In the genomic region with DNA sequence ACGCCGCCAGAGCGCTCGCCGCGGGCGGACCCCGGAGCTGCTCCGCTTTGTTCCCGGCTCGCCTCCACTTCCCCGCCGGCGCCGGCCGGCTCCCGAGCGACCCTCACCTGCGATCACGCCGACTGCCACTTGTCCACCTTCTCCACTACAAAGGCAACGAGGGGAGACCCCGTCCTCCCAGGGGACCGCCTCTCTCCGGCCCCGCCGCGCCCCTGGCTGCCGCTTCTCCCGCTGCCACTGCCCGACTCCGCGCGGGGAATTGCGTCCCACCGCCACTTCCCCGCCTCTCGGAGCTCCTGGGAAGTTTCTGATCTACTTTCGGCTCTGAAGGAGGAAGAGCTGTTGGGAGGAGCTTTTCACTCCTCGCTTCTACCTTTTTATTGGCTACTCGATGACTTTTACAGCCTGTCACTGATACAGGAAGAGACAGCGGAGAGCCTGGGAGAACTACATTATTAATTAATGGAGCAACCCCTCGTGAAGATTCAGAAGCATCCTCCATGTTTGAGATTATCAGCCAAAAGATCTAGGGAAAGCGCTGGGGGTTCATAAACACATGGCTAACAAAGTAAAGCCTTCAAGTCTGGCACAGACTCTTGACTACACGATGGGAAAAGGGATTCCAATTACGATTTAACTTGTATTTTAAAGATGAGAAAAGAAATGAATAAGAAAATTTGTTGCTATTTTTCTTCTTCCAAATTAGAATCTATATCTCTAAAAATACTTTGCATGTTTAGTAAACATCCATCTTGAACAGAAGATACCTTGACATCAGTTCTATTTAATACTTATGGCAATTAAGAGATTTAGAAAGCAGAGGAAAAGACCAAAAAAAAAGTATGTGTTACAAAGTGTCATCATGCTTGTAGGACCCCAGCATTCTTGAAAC, we compare ENCODE assay signal across 8 cellular contexts. TPM values are rescaled to one million over a fixed set of nuclear protein-coding genes. Genes with fewer than 3 reads are reported as not detected.
DNase-seq lines count a peak whose midpoint lies in the region; ATAC-seq and TF ChIP-seq lines count a peak whose summit lies in the region.

A gene with protein sequence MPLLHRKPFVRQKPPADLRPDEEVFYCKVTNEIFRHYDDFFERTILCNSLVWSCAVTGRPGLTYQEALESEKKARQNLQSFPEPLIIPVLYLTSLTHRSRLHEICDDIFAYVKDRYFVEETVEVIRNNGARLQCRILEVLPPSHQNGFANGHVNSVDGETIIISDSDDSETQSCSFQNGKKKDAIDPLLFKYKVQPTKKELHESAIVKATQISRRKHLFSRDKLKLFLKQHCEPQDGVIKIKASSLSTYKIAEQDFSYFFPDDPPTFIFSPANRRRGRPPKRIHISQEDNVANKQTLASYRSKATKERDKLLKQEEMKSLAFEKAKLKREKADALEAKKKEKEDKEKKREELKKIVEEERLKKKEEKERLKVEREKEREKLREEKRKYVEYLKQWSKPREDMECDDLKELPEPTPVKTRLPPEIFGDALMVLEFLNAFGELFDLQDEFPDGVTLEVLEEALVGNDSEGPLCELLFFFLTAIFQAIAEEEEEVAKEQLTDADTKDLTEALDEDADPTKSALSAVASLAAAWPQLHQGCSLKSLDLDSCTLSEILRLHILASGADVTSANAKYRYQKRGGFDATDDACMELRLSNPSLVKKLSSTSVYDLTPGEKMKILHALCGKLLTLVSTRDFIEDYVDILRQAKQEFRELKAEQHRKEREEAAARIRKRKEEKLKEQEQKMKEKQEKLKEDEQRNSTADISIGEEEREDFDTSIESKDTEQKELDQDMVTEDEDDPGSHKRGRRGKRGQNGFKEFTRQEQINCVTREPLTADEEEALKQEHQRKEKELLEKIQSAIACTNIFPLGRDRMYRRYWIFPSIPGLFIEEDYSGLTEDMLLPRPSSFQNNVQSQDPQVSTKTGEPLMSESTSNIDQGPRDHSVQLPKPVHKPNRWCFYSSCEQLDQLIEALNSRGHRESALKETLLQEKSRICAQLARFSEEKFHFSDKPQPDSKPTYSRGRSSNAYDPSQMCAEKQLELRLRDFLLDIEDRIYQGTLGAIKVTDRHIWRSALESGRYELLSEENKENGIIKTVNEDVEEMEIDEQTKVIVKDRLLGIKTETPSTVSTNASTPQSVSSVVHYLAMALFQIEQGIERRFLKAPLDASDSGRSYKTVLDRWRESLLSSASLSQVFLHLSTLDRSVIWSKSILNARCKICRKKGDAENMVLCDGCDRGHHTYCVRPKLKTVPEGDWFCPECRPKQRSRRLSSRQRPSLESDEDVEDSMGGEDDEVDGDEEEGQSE (N-terminal part only) (minus strand): TSS at position 330 of the 892 bp plus-strand sequence. CDS start 756 bp downstream, outside the sequence.

- peaks cover 0 to 3% (median 0%) of the 10 kb centered on the region in 7 donors for H3K9me3 Mint-ChIP-seq in CD14-positive monocyte

- intact Hi-C loops in CD14-positive monocyte (cut with micrococcal nuclease): loop anchor here in 1 of 2 donors (10.0 kb wide), 1 partner anchor 410 kb away; a partner anchor contains a TSS
- intact Hi-C loops in lower leg skin (cut with DNase I; ENCODE audit: low total_unique reads): no loop called here

- DNase-seq in CD14-positive monocyte (ENCODE audit: low spot score) (peak; percentile 45), NCI-H69 (lab: John Stamatoyannopoulos, UW) (peak; percentile 96), lower leg skin (ENCODE audit: low spot score in 2 of 2) (peak; percentile 76 to 95)
- peak; percentile 15 for DNase-seq in activated CD4-positive, alpha-beta T cell treated with anti-CD3 and anti-CD28 coated beads, Interleukin-2, amount 50 U/mL, for 1 hour
- DNase-seq in effector CD4-positive, alpha-beta T cell: peak; percentile 27
- DNase-seq in stimulated activated CD4-positive, alpha-beta T cell treated with anti-CD3 and anti-CD28 coated beads, Interleukin-4, amount 100 ng/mL, for 48 hours (ENCODE audit: low read depth in 2 of 2): peak; percentile 10 to 20

- ATAC-seq in GM19372 (IDR thresholded peaks at IDR 0.05; ENCODE audit: low read depth, unreplicated experiment): peak; percentile 33
- ATAC-seq in HG03521 (IDR thresholded peaks at IDR 0.05; ENCODE audit: unreplicated experiment): peak; percentile 21

- peak in 1 of 2 donors; percentile 59 for TF ChIP-seq POLR2A in lower leg skin (IDR thresholded peaks at IDR 0.05)

- H3K4me1 Mint-ChIP-seq in CD14-positive monocyte: peaks cover 29% of the 10 kb centered on the region

- H3K27ac Mint-ChIP-seq in CD14-positive monocyte: peak within 1 kb of the TSS; percentile 99 to 100 (median 99)

- WGBS in lower leg skin, 2 donors: 1% methylated on average over 24 to 31 of the region's 46 CpGs

- TF ChIP-seq CTCF in CD14-positive monocyte (IDR thresholded peaks at IDR 0.05): no peak
- no peak for TF ChIP-seq CTCF in lower leg skin (IDR thresholded peaks at IDR 0.05)

- peaks cover 12 to 16% of the 10 kb centered on the region in 2 donors for H3K36me3 Mint-ChIP-seq in CD14-positive monocyte

- peak within 1 kb of the TSS; percentile 83 for H3K4me3 ChIP-seq in lower leg skin (ENCODE audit: low read depth, poor library complexity, severe bottlenecking)

- peak within 1 kb of the TSS; percentile 100 for H3K4me3 Mint-ChIP-seq in CD14-positive monocyte

- no peaks in the 10 kb centered on the region for H3K27me3 Mint-ChIP-seq in CD14-positive monocyte (ENCODE audit: low read depth in 3 of 3)

RNA-seq across cellular contexts. Expression of the gene that starts here (rescaled TPM):
- polyA plus RNA-seq in CD14-positive monocyte: 10 to 100 TPM in 1 of 2 donors, 1 to 10 TPM in 1; 7.3 to 12.7 TPM
- 10 to 100 TPM; 27.7 to 47.9 (median 42.1) TPM for total RNA-seq in lower leg skin

Comparison
In these comparisons a context has a peak if more than half of its experiments do, and no peak if none do; other contexts are left out.
1. Peak in every context shown above with its lines: DNase-seq, ATAC-seq and H3K4me3 ChIP-seq.
2. DNase-seq: peak in every context shown above with its lines; median percentile 96 in NCI-H69; 86 in lower leg skin; 45 in CD14-positive monocyte; 27 in effector CD4-positive, alpha-beta T cell; 15 in activated CD4-positive, alpha-beta T cell treated with anti-CD3 and anti-CD28 coated beads, Interleukin-2, amount 50 U/mL, for 1 hour; 15 in stimulated activated CD4-positive, alpha-beta T cell treated with anti-CD3 and anti-CD28 coated beads, Interleukin-4, amount 100 ng/mL, for 48 hours.